1 cellular context compared by ENCODE assay signal in the genomic region with DNA sequence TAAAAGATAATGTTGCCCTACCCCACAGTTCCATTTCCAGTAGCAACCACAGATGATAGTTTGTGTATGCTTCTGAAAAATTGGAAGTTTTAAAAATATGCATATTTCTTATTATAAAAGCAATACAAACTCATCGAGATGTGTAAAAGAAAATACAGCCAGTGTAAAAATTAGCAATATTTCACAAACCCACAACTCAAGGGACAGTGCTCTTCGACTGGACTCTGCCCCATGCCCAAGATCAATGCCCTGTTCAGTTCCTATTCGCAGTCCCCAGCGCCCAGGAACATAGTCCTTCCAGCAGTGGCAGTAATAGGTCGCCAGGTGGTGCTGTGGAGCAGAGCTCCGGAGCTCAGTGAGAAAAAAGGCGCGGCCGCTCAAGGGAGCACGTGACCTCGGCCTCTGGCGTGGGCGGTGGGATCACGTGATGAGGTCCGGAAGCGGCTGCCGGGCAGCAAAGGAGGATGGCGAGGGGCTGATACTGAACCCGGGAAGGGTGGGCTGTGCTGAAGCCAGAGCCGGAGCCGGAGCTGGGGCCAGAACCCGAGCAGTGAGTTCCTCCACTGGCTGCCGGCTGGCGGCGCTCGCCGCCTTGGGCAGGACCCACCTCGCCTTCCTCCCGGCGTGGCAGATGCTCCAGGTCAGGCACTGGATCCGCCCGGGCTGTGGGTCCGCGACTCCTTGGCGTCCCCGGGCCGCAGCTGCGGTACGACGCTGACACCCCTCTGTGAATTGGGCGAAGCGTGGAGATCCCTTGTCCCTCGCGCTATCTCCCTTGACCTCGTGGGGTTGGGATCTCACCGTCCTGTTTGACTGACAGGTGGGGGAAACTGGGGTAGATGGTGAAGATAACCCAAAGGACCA.
TF ChIP-seq lines count a peak whose summit lies in the region.

A gene (plus strand): TSS at position 430 of the 864 bp plus-strand sequence. CDS start 11,190 bp downstream, outside the sequence.

TF ChIP-seq in K562, 482 proteins besides CTCF, POLR2A, EP300 and RAD21 (continued from another document and continues in another):
- TF ChIP-seq ZNF146 (CRISPR knock-in tag; IDR thresholded peaks at IDR 0.05; ENCODE audit: unreplicated experiment), result no peak
- TF ChIP-seq KAT2B (IDR thresholded peaks at IDR 0.05; ENCODE audit: low read depth, low read length), result no peak
- no peak for TF ChIP-seq SRSF3 (IDR thresholded peaks at IDR 0.05; ENCODE audit: insufficient read depth, low read length)
- TF ChIP-seq, protein P1, sequence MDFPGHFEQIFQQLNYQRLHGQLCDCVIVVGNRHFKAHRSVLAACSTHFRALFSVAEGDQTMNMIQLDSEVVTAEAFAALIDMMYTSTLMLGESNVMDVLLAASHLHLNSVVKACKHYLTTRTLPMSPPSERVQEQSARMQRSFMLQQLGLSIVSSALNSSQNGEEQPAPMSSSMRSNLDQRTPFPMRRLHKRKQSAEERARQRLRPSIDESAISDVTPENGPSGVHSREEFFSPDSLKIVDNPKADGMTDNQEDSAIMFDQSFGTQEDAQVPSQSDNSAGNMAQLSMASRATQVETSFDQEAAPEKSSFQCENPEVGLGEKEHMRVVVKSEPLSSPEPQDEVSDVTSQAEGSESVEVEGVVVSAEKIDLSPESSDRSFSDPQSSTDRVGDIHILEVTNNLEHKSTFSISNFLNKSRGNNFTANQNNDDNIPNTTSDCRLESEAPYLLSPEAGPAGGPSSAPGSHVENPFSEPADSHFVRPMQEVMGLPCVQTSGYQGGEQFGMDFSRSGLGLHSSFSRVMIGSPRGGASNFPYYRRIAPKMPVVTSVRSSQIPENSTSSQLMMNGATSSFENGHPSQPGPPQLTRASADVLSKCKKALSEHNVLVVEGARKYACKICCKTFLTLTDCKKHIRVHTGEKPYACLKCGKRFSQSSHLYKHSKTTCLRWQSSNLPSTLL (IDR thresholded peaks at IDR 0.05), result no peak
- no peak for TF ChIP-seq RFX1 (IDR thresholded peaks at IDR 0.05)
- TF ChIP-seq HDAC1 (IDR thresholded peaks at IDR 0.05), result peak in 1 of 2 experiments; percentile 93; a peak in 2 of 4 replicates
- no peak for TF ChIP-seq PTTG1 (tag; IDR thresholded peaks at IDR 0.05; ENCODE audit: low read depth)
- TF ChIP-seq, protein P2, sequence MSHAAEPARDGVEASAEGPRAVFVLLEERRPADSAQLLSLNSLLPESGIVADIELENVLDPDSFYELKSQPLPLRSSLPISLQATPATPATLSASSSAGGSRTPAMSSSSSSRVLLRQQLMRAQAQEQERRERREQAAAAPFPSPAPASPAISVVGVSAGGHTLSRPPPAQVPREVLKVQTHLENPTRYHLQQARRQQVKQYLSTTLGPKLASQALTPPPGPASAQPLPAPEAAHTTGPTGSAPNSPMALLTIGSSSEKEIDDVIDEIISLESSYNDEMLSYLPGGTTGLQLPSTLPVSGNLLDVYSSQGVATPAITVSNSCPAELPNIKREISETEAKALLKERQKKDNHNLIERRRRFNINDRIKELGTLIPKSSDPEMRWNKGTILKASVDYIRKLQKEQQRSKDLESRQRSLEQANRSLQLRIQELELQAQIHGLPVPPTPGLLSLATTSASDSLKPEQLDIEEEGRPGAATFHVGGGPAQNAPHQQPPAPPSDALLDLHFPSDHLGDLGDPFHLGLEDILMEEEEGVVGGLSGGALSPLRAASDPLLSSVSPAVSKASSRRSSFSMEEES (CRISPR knock-in tag; IDR thresholded peaks at IDR 0.05), result peak; percentile 100
- TF ChIP-seq ZNF75A (CRISPR knock-in tag; IDR thresholded peaks at IDR 0.05), result no peak
- peak; percentile 18; the same call in 1 of the 2 replicates for TF ChIP-seq ZNF431 (CRISPR knock-in tag; IDR thresholded peaks at IDR 0.05)
- no peak for TF ChIP-seq ILK (tag; IDR thresholded peaks at IDR 0.05; ENCODE audit: borderline replicate concordance, low read depth)
- TF ChIP-seq, protein P3, sequence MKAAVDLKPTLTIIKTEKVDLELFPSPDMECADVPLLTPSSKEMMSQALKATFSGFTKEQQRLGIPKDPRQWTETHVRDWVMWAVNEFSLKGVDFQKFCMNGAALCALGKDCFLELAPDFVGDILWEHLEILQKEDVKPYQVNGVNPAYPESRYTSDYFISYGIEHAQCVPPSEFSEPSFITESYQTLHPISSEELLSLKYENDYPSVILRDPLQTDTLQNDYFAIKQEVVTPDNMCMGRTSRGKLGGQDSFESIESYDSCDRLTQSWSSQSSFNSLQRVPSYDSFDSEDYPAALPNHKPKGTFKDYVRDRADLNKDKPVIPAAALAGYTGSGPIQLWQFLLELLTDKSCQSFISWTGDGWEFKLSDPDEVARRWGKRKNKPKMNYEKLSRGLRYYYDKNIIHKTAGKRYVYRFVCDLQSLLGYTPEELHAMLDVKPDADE (conservative IDR thresholded peaks at IDR 0.05; ENCODE audit: control insufficient read depth, low read depth, low read length), result peak; percentile 88
- TF ChIP-seq, protein P4, sequence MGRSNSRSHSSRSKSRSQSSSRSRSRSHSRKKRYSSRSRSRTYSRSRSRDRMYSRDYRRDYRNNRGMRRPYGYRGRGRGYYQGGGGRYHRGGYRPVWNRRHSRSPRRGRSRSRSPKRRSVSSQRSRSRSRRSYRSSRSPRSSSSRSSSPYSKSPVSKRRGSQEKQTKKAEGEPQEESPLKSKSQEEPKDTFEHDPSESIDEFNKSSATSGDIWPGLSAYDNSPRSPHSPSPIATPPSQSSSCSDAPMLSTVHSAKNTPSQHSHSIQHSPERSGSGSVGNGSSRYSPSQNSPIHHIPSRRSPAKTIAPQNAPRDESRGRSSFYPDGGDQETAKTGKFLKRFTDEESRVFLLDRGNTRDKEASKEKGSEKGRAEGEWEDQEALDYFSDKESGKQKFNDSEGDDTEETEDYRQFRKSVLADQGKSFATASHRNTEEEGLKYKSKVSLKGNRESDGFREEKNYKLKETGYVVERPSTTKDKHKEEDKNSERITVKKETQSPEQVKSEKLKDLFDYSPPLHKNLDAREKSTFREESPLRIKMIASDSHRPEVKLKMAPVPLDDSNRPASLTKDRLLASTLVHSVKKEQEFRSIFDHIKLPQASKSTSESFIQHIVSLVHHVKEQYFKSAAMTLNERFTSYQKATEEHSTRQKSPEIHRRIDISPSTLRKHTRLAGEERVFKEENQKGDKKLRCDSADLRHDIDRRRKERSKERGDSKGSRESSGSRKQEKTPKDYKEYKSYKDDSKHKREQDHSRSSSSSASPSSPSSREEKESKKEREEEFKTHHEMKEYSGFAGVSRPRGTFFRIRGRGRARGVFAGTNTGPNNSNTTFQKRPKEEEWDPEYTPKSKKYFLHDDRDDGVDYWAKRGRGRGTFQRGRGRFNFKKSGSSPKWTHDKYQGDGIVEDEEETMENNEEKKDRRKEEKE (IDR thresholded peaks at IDR 0.05; ENCODE audit: borderline replicate concordance in 1 of 2, control insufficient read depth in 1 of 2, low read depth in 2 of 2, low read length in 1 of 2), result no peak
- TF ChIP-seq KAT8 (IDR thresholded peaks at IDR 0.05; ENCODE audit: low read depth), result no peak
- peak; percentile 74; the same call in 1 of the 2 replicates for TF ChIP-seq FOXP1 (CRISPR knock-in tag; IDR thresholded peaks at IDR 0.05)
- TF ChIP-seq MCM2 (IDR thresholded peaks at IDR 0.05; ENCODE audit: low read depth), result no peak
- TF ChIP-seq EP400 (IDR thresholded peaks at IDR 0.05), result peak; percentile 76
- TF ChIP-seq, protein P5, sequence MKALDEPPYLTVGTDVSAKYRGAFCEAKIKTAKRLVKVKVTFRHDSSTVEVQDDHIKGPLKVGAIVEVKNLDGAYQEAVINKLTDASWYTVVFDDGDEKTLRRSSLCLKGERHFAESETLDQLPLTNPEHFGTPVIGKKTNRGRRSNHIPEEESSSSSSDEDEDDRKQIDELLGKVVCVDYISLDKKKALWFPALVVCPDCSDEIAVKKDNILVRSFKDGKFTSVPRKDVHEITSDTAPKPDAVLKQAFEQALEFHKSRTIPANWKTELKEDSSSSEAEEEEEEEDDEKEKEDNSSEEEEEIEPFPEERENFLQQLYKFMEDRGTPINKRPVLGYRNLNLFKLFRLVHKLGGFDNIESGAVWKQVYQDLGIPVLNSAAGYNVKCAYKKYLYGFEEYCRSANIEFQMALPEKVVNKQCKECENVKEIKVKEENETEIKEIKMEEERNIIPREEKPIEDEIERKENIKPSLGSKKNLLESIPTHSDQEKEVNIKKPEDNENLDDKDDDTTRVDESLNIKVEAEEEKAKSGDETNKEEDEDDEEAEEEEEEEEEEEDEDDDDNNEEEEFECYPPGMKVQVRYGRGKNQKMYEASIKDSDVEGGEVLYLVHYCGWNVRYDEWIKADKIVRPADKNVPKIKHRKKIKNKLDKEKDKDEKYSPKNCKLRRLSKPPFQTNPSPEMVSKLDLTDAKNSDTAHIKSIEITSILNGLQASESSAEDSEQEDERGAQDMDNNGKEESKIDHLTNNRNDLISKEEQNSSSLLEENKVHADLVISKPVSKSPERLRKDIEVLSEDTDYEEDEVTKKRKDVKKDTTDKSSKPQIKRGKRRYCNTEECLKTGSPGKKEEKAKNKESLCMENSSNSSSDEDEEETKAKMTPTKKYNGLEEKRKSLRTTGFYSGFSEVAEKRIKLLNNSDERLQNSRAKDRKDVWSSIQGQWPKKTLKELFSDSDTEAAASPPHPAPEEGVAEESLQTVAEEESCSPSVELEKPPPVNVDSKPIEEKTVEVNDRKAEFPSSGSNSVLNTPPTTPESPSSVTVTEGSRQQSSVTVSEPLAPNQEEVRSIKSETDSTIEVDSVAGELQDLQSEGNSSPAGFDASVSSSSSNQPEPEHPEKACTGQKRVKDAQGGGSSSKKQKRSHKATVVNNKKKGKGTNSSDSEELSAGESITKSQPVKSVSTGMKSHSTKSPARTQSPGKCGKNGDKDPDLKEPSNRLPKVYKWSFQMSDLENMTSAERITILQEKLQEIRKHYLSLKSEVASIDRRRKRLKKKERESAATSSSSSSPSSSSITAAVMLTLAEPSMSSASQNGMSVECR (CRISPR knock-in tag; IDR thresholded peaks at IDR 0.05), result peak; percentile 83
- TF ChIP-seq, protein P6, sequence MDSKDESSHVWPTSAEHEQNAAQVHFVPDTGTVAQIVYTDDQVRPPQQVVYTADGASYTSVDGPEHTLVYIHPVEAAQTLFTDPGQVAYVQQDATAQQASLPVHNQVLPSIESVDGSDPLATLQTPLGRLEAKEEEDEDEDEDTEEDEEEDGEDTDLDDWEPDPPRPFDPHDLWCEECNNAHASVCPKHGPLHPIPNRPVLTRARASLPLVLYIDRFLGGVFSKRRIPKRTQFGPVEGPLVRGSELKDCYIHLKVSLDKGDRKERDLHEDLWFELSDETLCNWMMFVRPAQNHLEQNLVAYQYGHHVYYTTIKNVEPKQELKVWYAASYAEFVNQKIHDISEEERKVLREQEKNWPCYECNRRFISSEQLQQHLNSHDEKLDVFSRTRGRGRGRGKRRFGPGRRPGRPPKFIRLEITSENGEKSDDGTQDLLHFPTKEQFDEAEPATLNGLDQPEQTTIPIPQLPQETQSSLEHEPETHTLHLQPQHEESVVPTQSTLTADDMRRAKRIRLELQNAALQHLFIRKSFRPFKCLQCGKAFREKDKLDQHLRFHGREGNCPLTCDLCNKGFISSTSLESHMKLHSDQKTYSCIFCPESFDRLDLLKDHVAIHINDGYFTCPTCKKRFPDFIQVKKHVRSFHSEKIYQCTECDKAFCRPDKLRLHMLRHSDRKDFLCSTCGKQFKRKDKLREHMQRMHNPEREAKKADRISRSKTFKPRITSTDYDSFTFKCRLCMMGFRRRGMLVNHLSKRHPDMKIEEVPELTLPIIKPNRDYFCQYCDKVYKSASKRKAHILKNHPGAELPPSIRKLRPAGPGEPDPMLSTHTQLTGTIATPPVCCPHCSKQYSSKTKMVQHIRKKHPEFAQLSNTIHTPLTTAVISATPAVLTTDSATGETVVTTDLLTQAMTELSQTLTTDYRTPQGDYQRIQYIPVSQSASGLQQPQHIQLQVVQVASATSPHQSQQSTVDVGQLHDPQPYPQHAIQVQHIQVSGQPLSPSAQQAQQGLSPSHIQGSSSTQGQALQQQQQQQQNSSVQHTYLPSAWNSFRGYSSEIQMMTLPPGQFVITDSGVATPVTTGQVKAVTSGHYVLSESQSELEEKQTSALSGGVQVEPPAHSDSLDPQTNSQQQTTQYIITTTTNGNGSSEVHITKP (IDR thresholded peaks at IDR 0.05; ENCODE audit: partially characterized antibody), result no peak
- TF ChIP-seq POLR2G (IDR thresholded peaks at IDR 0.05; ENCODE audit: low read depth, low read length), result peak; percentile 82
- peak; percentile 68 for TF ChIP-seq SOX6 (IDR thresholded peaks at IDR 0.05)
- TF ChIP-seq, protein P7, sequence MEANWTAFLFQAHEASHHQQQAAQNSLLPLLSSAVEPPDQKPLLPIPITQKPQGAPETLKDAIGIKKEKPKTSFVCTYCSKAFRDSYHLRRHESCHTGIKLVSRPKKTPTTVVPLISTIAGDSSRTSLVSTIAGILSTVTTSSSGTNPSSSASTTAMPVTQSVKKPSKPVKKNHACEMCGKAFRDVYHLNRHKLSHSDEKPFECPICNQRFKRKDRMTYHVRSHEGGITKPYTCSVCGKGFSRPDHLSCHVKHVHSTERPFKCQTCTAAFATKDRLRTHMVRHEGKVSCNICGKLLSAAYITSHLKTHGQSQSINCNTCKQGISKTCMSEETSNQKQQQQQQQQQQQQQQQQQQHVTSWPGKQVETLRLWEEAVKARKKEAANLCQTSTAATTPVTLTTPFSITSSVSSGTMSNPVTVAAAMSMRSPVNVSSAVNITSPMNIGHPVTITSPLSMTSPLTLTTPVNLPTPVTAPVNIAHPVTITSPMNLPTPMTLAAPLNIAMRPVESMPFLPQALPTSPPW (CRISPR knock-in tag; IDR thresholded peaks at IDR 0.05), result no peak; the same call in 1 of the 2 replicates
- TF ChIP-seq ATF1 (CRISPR knock-in tag; IDR thresholded peaks at IDR 0.05), result no peak
- peak; percentile 82 for TF ChIP-seq ATF1 (tag; IDR thresholded peaks at IDR 0.05)
- peak; percentile 62; the same call in 1 of the 2 replicates for TF ChIP-seq JUND (IDR thresholded peaks at IDR 0.05; ENCODE audit: borderline replicate concordance, low read depth, low read length)
- TF ChIP-seq JUND (tag; IDR thresholded peaks at IDR 0.05; ENCODE audit: borderline replicate concordance, low read depth, low read length), result no peak; the same call in 2 of the 3 replicates
- peak; percentile 81 for TF ChIP-seq LCOR (CRISPR knock-in tag; IDR thresholded peaks at IDR 0.05)
- no peak for TF ChIP-seq FOXK1 (CRISPR knock-in tag; IDR thresholded peaks at IDR 0.05; ENCODE audit: borderline replicate concordance)
- peak; percentile 91 for TF ChIP-seq CTBP1 (IDR thresholded peaks at IDR 0.05; ENCODE audit: borderline replicate concordance)
- TF ChIP-seq, protein P8, sequence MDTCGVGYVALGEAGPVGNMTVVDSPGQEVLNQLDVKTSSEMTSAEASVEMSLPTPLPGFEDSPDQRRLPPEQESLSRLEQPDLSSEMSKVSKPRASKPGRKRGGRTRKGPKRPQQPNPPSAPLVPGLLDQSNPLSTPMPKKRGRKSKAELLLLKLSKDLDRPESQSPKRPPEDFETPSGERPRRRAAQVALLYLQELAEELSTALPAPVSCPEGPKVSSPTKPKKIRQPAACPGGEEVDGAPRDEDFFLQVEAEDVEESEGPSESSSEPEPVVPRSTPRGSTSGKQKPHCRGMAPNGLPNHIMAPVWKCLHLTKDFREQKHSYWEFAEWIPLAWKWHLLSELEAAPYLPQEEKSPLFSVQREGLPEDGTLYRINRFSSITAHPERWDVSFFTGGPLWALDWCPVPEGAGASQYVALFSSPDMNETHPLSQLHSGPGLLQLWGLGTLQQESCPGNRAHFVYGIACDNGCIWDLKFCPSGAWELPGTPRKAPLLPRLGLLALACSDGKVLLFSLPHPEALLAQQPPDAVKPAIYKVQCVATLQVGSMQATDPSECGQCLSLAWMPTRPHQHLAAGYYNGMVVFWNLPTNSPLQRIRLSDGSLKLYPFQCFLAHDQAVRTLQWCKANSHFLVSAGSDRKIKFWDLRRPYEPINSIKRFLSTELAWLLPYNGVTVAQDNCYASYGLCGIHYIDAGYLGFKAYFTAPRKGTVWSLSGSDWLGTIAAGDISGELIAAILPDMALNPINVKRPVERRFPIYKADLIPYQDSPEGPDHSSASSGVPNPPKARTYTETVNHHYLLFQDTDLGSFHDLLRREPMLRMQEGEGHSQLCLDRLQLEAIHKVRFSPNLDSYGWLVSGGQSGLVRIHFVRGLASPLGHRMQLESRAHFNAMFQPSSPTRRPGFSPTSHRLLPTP (IDR thresholded peaks at IDR 0.05; ENCODE audit: borderline replicate concordance, extremely low read depth, insufficient read length), result no peak
- TF ChIP-seq ZBTB1 (CRISPR knock-in tag; IDR thresholded peaks at IDR 0.05; ENCODE audit: borderline replicate concordance, low read depth), result no peak
- TF ChIP-seq TGIF2 (CRISPR knock-in tag; IDR thresholded peaks at IDR 0.05), result peak; percentile 54; the same call in 1 of the 2 replicates
